8 cellular contexts compared by ENCODE assay signal in genomic region chr16:70380205-70380918, GRCh38. TPM values are rescaled to one million over a fixed set of nuclear protein-coding genes. Genes with fewer than 3 reads are reported as not detected.
DNase-seq lines count a peak whose midpoint lies in the region; ATAC-seq and TF ChIP-seq lines count a peak whose summit lies in the region.

No MANE protein-coding gene starts in this region.

- peak; percentile 24 for DNase-seq in NCI-H1105 treated with DMSO at 0.1 percent for 48 hours (lab: John Stamatoyannopoulos, UW)
- DNase-seq in NCI-H1105 (lab: John Stamatoyannopoulos, UW): no peak
- DNase-seq in activated T-helper 1 cell treated with anti-CD3 and anti-CD28 coated beads, Interleukin-12 subunit alpha, Interleukin-12 subunit beta, Interleukin-2, Interleukin-4 antibody, amounts not matched to agents 30 ng/mL and 10 ng/mL and 1 ng/mL, durations not matched to agents 14 hours and 24 hours and 36 hours (ENCODE audit: low spot score): peak; percentile 51
- peak; percentile 89 for DNase-seq in fibroblast of the aortic adventitia (ENCODE audit: low read depth)
- DNase-seq in non-pigmented ciliary epithelial cell (ENCODE audit: low read depth): peak; percentile 60
- peak in 19 of 49 donors; percentile 10 to 52 (median 35) for DNase-seq in substantia nigra (lab: John Stamatoyannopoulos, UW)

- H3K27ac ChIP-seq in OCI-LY3 (ENCODE audit: low read length) (peak overlapping the region; percentile 62), substantia nigra (ENCODE audit: low read depth, low read length, poor library complexity, severe bottlenecking) (peak overlapping the region; percentile 77)

- H3K4me3 Mint-ChIP-seq in activated T-helper 1 cell treated with anti-CD3 and anti-CD28 coated beads, Interleukin-12 subunit alpha, Interleukin-12 subunit beta, Interleukin-2, Interleukin-4 antibody, amounts not matched to agents 30 ng/mL and 10 ng/mL and 1 ng/mL, durations not matched to agents 14 hours and 24 hours and 36 hours: peak overlapping the region; percentile 99

- peak overlapping the region; percentile 86 for H3K27ac Mint-ChIP-seq in activated T-helper 1 cell treated with anti-CD3 and anti-CD28 coated beads, Interleukin-12 subunit alpha, Interleukin-12 subunit beta, Interleukin-2, Interleukin-4 antibody, amounts not matched to agents 30 ng/mL and 10 ng/mL and 1 ng/mL, durations not matched to agents 14 hours and 24 hours and 36 hours

- no peaks in the 10 kb centered on the region for H3K9me3 ChIP-seq in OCI-LY3 (ENCODE audit: insufficient read depth, low read length)

- H3K36me3 ChIP-seq in OCI-LY3 (replicated peaks; ENCODE audit: low read depth, low read length): peaks cover 28% of the 10 kb centered on the region

- no peak overlapping the region for H2AFZ ChIP-seq in OCI-LY3 (ENCODE audit: low read depth, low read length)

- H3K9me3 Mint-ChIP-seq in activated T-helper 1 cell treated with anti-CD3 and anti-CD28 coated beads, Interleukin-12 subunit alpha, Interleukin-12 subunit beta, Interleukin-2, Interleukin-4 antibody, amounts not matched to agents 30 ng/mL and 10 ng/mL and 1 ng/mL, durations not matched to agents 14 hours and 24 hours and 36 hours: no peaks in the 10 kb centered on the region

- H3K36me3 Mint-ChIP-seq in activated T-helper 1 cell treated with anti-CD3 and anti-CD28 coated beads, Interleukin-12 subunit alpha, Interleukin-12 subunit beta, Interleukin-2, Interleukin-4 antibody, amounts not matched to agents 30 ng/mL and 10 ng/mL and 1 ng/mL, durations not matched to agents 14 hours and 24 hours and 36 hours (ENCODE audit: low read depth): peaks cover 34% of the 10 kb centered on the region

- no peaks in the 10 kb centered on the region for H4K20me1 ChIP-seq in OCI-LY3 (ENCODE audit: insufficient read depth, low read length)

- peak overlapping the region; percentile 66 for H3K9ac ChIP-seq in OCI-LY3 (ENCODE audit: low read length)

- peak overlapping the region; percentile 96 for H3K4me2 ChIP-seq in OCI-LY3 (ENCODE audit: low read length)

- H3K4me1 Mint-ChIP-seq in activated T-helper 1 cell treated with anti-CD3 and anti-CD28 coated beads, Interleukin-12 subunit alpha, Interleukin-12 subunit beta, Interleukin-2, Interleukin-4 antibody, amounts not matched to agents 30 ng/mL and 10 ng/mL and 1 ng/mL, durations not matched to agents 14 hours and 24 hours and 36 hours (ENCODE audit: low read depth): peaks cover 5% of the 10 kb centered on the region

- H3K27me3 Mint-ChIP-seq in activated T-helper 1 cell treated with anti-CD3 and anti-CD28 coated beads, Interleukin-12 subunit alpha, Interleukin-12 subunit beta, Interleukin-2, Interleukin-4 antibody, amounts not matched to agents 30 ng/mL and 10 ng/mL and 1 ng/mL, durations not matched to agents 14 hours and 24 hours and 36 hours (ENCODE audit: insufficient read depth): no peaks in the 10 kb centered on the region

- peaks cover 11% of the 10 kb centered on the region; the same call in 1 of the 2 replicates for H3K79me2 ChIP-seq in OCI-LY3 (ENCODE audit: low read length)

- H3K4me3 ChIP-seq in OCI-LY3 (ENCODE audit: low read length) (peak overlapping the region; percentile 82), fibroblast of the aortic adventitia (ENCODE audit: low read depth, low read length) (peak overlapping the region; percentile 80)

- peaks cover 15% of the 10 kb centered on the region; the same call in 1 of the 2 replicates for H3K4me1 ChIP-seq in OCI-LY3 (ENCODE audit: low read length)

- ATAC-seq in HG03064 (IDR thresholded peaks at IDR 0.05; ENCODE audit: low read depth, unreplicated experiment): peak; percentile 11

- no peaks in the 10 kb centered on the region for H3K27me3 ChIP-seq in OCI-LY3 (ENCODE audit: low read depth, low read length)

- intact Hi-C loops in activated T-helper 1 cell treated with anti-CD3 and anti-CD28 coated beads, Interleukin-12 subunit alpha, Interleukin-12 subunit beta, Interleukin-2, Interleukin-4 antibody, amounts not matched to agents 30 ng/mL and 10 ng/mL and 1 ng/mL, durations not matched to agents 14 hours and 24 hours and 36 hours (cut with micrococcal nuclease): loop anchor here (2.0 kb wide), 4 partner anchors 24 to 272 kb away; no protein-coding TSS in a partner anchor

- no peak for TF ChIP-seq CTCF in OCI-LY3 (IDR thresholded peaks at IDR 0.05; ENCODE audit: low read depth, low read length)
- no peak for TF ChIP-seq CTCF in fibroblast of the aortic adventitia (IDR thresholded peaks at IDR 0.05; ENCODE audit: insufficient read depth, low read length)

RNA-seq across cellular contexts. Expression of gene DDX19A, which starts 33.7 kb away (rescaled TPM):
- 66.6 and 70.3 TPM in 2 replicates for total RNA-seq in activated T-helper 1 cell treated with anti-CD3 and anti-CD28 coated beads, Interleukin-12 subunit alpha, Interleukin-12 subunit beta, Interleukin-2, Interleukin-4 antibody, amounts not matched to agents 30 ng/mL and 10 ng/mL and 1 ng/mL, durations not matched to agents 14 hours and 24 hours and 36 hours
- total RNA-seq in fibroblast of the aortic adventitia (ENCODE audit: low replicate concordance): 28.1 and 37.4 TPM in 2 replicates

RNA-seq across cellular contexts. Expression of gene ST3GAL2, which starts 58.5 kb away (rescaled TPM):
- 35.6 and 37.7 TPM in 2 replicates for total RNA-seq in activated T-helper 1 cell treated with anti-CD3 and anti-CD28 coated beads, Interleukin-12 subunit alpha, Interleukin-12 subunit beta, Interleukin-2, Interleukin-4 antibody, amounts not matched to agents 30 ng/mL and 10 ng/mL and 1 ng/mL, durations not matched to agents 14 hours and 24 hours and 36 hours
- total RNA-seq in fibroblast of the aortic adventitia (ENCODE audit: low replicate concordance): 16.7 and 18.9 TPM in 2 replicates
